Comparison of ENCODE assay signal across 6 cellular contexts in genomic region chr9:87937875-87938274, GRCh38. TPM values are rescaled to one million over a fixed set of nuclear protein-coding genes. Genes with fewer than 3 reads are reported as not detected.
"Had no signal": no experiment of that assay in that cellular context is flagged by ENCODE, and none has a peak within 500 bp of the region (broad histone marks: within the 10 kb centered on the region; RNA-seq: fewer than 3 reads in every experiment).

No MANE protein-coding gene starts in this region.

RNA-seq across cellular contexts. Expression of gene SPATA31C1, which starts 20.1 kb away (rescaled TPM):
- total RNA-seq: GM23248, GM23338, H1, H4, HFFc6 had no signal

RNA-seq across cellular contexts. Expression of gene SPATA31E1, which starts 55.2 kb away (rescaled TPM):
- total RNA-seq: GM23248, GM23338, H4, H7, HFFc6 had no signal
